ENCODE assay signal across 8 cellular contexts in genomic region chr12:56104815-56105476, GRCh38. TPM values are rescaled to one million over a fixed set of nuclear protein-coding genes. Genes with fewer than 3 reads are reported as not detected.
DNase-seq lines count a peak whose midpoint lies in the region; ATAC-seq and TF ChIP-seq lines count a peak whose summit lies in the region.

No MANE protein-coding gene starts in this region.

- H4K20me1 ChIP-seq in fibroblast of lung (ENCODE audit: control insufficient read depth, extremely low read depth, insufficient read depth, low read length) = no peaks in the 10 kb centered on the region

- peaks cover 11% of the 10 kb centered on the region for H3K4me1 ChIP-seq in A673 (ENCODE audit: insufficient read depth, low read length, poor library complexity, severe bottlenecking)
- H3K4me1 ChIP-seq in fibroblast of lung (ENCODE audit: control insufficient read depth, extremely low read depth, insufficient read depth, low read length) = peaks cover 5% of the 10 kb centered on the region
- H3K4me1 ChIP-seq in neutrophil (ENCODE audit: control insufficient read depth in 1 of 2, insufficient read depth in 1 of 2, low read depth in 1 of 2, low read length in 1 of 2) = peaks cover 16 to 21% of the 10 kb centered on the region in 2 experiments

- no peaks in the 10 kb centered on the region for H3K9me3 ChIP-seq in A673 (ENCODE audit: low read depth, low read length, poor library complexity, severe bottlenecking)
- no peaks in the 10 kb centered on the region for H3K9me3 ChIP-seq in fibroblast of lung (ENCODE audit: control insufficient read depth, insufficient read depth, low read depth, low read length)
- H3K9me3 ChIP-seq in neutrophil = no peaks in the 10 kb centered on the region

- H3K27ac ChIP-seq in A673 (ENCODE audit: low read depth, low read length, poor library complexity, severe bottlenecking) = peak overlapping the region; percentile 94
- H3K27ac ChIP-seq in fibroblast of lung (ENCODE audit: insufficient read depth, low read length) = peak overlapping the region; percentile 92
- H3K27ac ChIP-seq in neutrophil = peak overlapping the region; percentile 83

- peak overlapping the region; percentile 91 for H3K9ac ChIP-seq in fibroblast of lung (ENCODE audit: insufficient read depth, low read length)

- ATAC-seq in GM19035 (IDR thresholded peaks at IDR 0.05; ENCODE audit: unreplicated experiment) = peak; percentile 13
- ATAC-seq in HG03571 (IDR thresholded peaks at IDR 0.05; ENCODE audit: unreplicated experiment) = peak; percentile 2

- no peaks in the 10 kb centered on the region for H3K27me3 Mint-ChIP-seq in activated CD4-positive, alpha-beta memory T cell treated with anti-CD3 and anti-CD28 coated beads, Interleukin-2, amount 10 ng/mL, durations not matched to agents 7 days and 5 days

- H3K27me3 ChIP-seq in A673 (replicated peaks; ENCODE audit: insufficient read depth, low read depth, low read length, poor library complexity) = no peaks in the 10 kb centered on the region
- no peaks in the 10 kb centered on the region for H3K27me3 ChIP-seq in fibroblast of lung (ENCODE audit: control insufficient read depth, insufficient read depth, low read length)
- H3K27me3 ChIP-seq in neutrophil = no peaks in the 10 kb centered on the region

- peaks cover 1% of the 10 kb centered on the region for H3K9me3 Mint-ChIP-seq in activated CD4-positive, alpha-beta memory T cell treated with anti-CD3 and anti-CD28 coated beads, Interleukin-2, amount 10 ng/mL, durations not matched to agents 7 days and 5 days

- no peak for TF ChIP-seq CTCF in A673 (conservative IDR thresholded peaks at IDR 0.05; ENCODE audit: low read depth, low read length)
- no peak for TF ChIP-seq CTCF in fibroblast of lung (conservative IDR thresholded peaks at IDR 0.05 in 1 of 2, IDR thresholded peaks at IDR 0.05 in 1 of 2; ENCODE audit: low read depth in 1 of 2, low read length in 2 of 2)
- TF ChIP-seq CTCF in neutrophil (IDR thresholded peaks at IDR 0.05) = no peak

- H2AFZ ChIP-seq in fibroblast of lung (ENCODE audit: low read length) = peak overlapping the region; percentile 85

- intact Hi-C loops in A673 (cut with micrococcal nuclease; ENCODE audit: unreplicated experiment) = no loop called here

- DNase-seq in A673 (ENCODE audit: low spot score) = peak; percentile 43
- DNase-seq in activated CD4-positive, alpha-beta memory T cell treated with anti-CD3 and anti-CD28 coated beads, Interleukin-2, amount 10 ng/mL, durations not matched to agents 7 days and 5 days = peak; percentile 35
- DNase-seq in fibroblast of lung (ENCODE audit: low read depth in 2 of 2) = no peak
- DNase-seq in T1000 (lab: John Stamatoyannopoulos, UW) = no peak
- DNase-seq in OCI-M2 (lab: John Stamatoyannopoulos, UW; ENCODE audit: unreplicated experiment) = no peak

- peaks cover 53% of the 10 kb centered on the region for H3K4me1 Mint-ChIP-seq in activated CD4-positive, alpha-beta memory T cell treated with anti-CD3 and anti-CD28 coated beads, Interleukin-2, amount 10 ng/mL, durations not matched to agents 7 days and 5 days

- peaks cover 31% of the 10 kb centered on the region for H3K79me2 ChIP-seq in fibroblast of lung (ENCODE audit: control insufficient read depth, insufficient read depth, low read length)

- POLR2A ChIA-PET in A673 (lab: Charles Lee; ENCODE audit: low non-redundant PET) = interaction anchor here (0.6 to 1.7 kb wide), 2 partner anchors 13 to 61 kb away, joined by 3 to 15 read pairs; partner anchors contain the start of genes RPL41 and ZC3H10
- POLR2A ChIA-PET in activated CD4-positive, alpha-beta memory T cell treated with anti-CD3 and anti-CD28 coated beads, Interleukin-2, amount 10 ng/mL, durations not matched to agents 7 days and 5 days (lab: Charles Lee) = interaction anchor here (1.0 to 9.3 kb wide), 27 partner anchors 8 to 524 kb away, joined by 3 to 226 read pairs (median 9); partner anchors contain the start of genes BLOC1S1, CS, DNAJC14 and ERBB3

- H3K4me2 ChIP-seq in fibroblast of lung (ENCODE audit: extremely low read depth, insufficient read depth, low read length) = peak overlapping the region; percentile 76

- H3K36me3 Mint-ChIP-seq in activated CD4-positive, alpha-beta memory T cell treated with anti-CD3 and anti-CD28 coated beads, Interleukin-2, amount 10 ng/mL, durations not matched to agents 7 days and 5 days (ENCODE audit: low read depth) = peaks cover 56% of the 10 kb centered on the region

- no TSS peak for BruUV-seq in A673 (replicated peaks; lab: Mats Ljungman, UMichigan)

- H3K4me3 ChIP-seq in A673 (ENCODE audit: low read depth, low read length, poor library complexity, severe bottlenecking) = peak overlapping the region; percentile 87
- peak overlapping the region; percentile 86 to 98 (median 93) for H3K4me3 ChIP-seq in fibroblast of lung (replicated peaks in 1 of 4; ENCODE audit: control extremely low read depth in 1 of 4, insufficient read depth in 1 of 4, low read depth in 3 of 4, low read length in 4 of 4)
- peak overlapping the region; percentile 73 to 93 for H3K4me3 ChIP-seq in neutrophil (ENCODE audit: low read depth in 1 of 2, low read length in 1 of 2)

- peak overlapping the region; percentile 98 for H3K27ac Mint-ChIP-seq in activated CD4-positive, alpha-beta memory T cell treated with anti-CD3 and anti-CD28 coated beads, Interleukin-2, amount 10 ng/mL, durations not matched to agents 7 days and 5 days

- H3K4me3 Mint-ChIP-seq in activated CD4-positive, alpha-beta memory T cell treated with anti-CD3 and anti-CD28 coated beads, Interleukin-2, amount 10 ng/mL, durations not matched to agents 7 days and 5 days = peak overlapping the region; percentile 99

- CTCF ChIA-PET in A673 (lab: Charles Lee) = interaction anchor here (1.2 to 1.3 kb wide), 2 partner anchors 19 to 58 kb away, joined by 5 to 9 read pairs; no protein-coding TSS in a partner anchor
- CTCF ChIA-PET in activated CD4-positive, alpha-beta memory T cell treated with anti-CD3 and anti-CD28 coated beads, Interleukin-2, amount 10 ng/mL, durations not matched to agents 7 days and 5 days (lab: Charles Lee) = interaction anchor here (0.7 to 6.1 kb wide), 17 partner anchors 13 to 366 kb away, joined by 3 to 60 read pairs (median 4); partner anchors contain the start of genes DNAJC14, ERBB3, RPL41 and SMARCC2

- H3K36me3 ChIP-seq in A673 (ENCODE audit: insufficient read depth, low read length, poor library complexity, severe bottlenecking) = peaks cover 42% of the 10 kb centered on the region
- peaks cover 8% of the 10 kb centered on the region for H3K36me3 ChIP-seq in fibroblast of lung (ENCODE audit: control insufficient read depth, insufficient read depth, low read length)
- peaks cover 14% of the 10 kb centered on the region for H3K36me3 ChIP-seq in neutrophil

RNA-seq across cellular contexts. Expression of gene PA2G4, which starts 0.6 kb away (rescaled TPM):
- 302 and 327 TPM in 2 replicates for total RNA-seq in A673 (2021)
- 100 to 1,000 TPM; 242 to 243 TPM for total RNA-seq in activated CD4-positive, alpha-beta memory T cell treated with anti-CD3 and anti-CD28 coated beads, Interleukin-2, amount 10 ng/mL, durations not matched to agents 7 days and 5 days
- 92.2 and 93.5 TPM in 2 replicates for total RNA-seq in fibroblast of lung
- polyA plus RNA-seq in fibroblast of lung = 202 and 342 TPM in 2 replicates
- 94.2 and 182 TPM in 2 replicates for polyA plus RNA-seq in fibroblast of lung (2012)
- polyA minus RNA-seq in fibroblast of lung (ENCODE audit: low replicate concordance) = 12.2 and 20.4 TPM in 2 replicates

RNA-seq across cellular contexts. Expression of gene RPL41, which starts 11.5 kb away (rescaled TPM):
- total RNA-seq in A673 (2021) (3,332 and 3,475 TPM in 2 replicates), fibroblast of lung (2,664 and 4,175 TPM in 2 replicates)
- total RNA-seq in activated CD4-positive, alpha-beta memory T cell treated with anti-CD3 and anti-CD28 coated beads, Interleukin-2, amount 10 ng/mL, durations not matched to agents 7 days and 5 days = 1,000 to 10,000 TPM; 3,981 to 4,002 TPM
- 6,961 and 9,604 TPM in 2 replicates for polyA plus RNA-seq in fibroblast of lung
- 7,932 and 8,024 TPM in 2 replicates for polyA plus RNA-seq in fibroblast of lung (2012)
- 1,416 and 1,475 TPM in 2 replicates for polyA minus RNA-seq in fibroblast of lung (ENCODE audit: low replicate concordance)

RNA-seq across cellular contexts. Expression of gene ZC3H10, which starts 13.1 kb away (rescaled TPM):
- total RNA-seq in A673 (2021) (11.8 and 14.4 TPM in 2 replicates), fibroblast of lung (5.6 and 7.2 TPM in 2 replicates)
- total RNA-seq in activated CD4-positive, alpha-beta memory T cell treated with anti-CD3 and anti-CD28 coated beads, Interleukin-2, amount 10 ng/mL, durations not matched to agents 7 days and 5 days = 10 to 100 TPM in 1 of 2 experiments, 1 to 10 TPM in 1; 8.0 to 10.3 TPM
- polyA plus RNA-seq in fibroblast of lung = 1.8 and 1.9 TPM in 2 replicates
- polyA plus RNA-seq in fibroblast of lung (2012) = 1.9 and 3.5 TPM in 2 replicates
- polyA minus RNA-seq in fibroblast of lung (ENCODE audit: low replicate concordance) = 2.9 and 4.0 TPM in 2 replicates

RNA-seq across cellular contexts. Expression of gene ESYT1, which starts 23.1 kb away (rescaled TPM):
- total RNA-seq in A673 (2021) = 90.0 and 107 TPM in 2 replicates
- 100 to 1,000 TPM; 266 to 279 TPM for total RNA-seq in activated CD4-positive, alpha-beta memory T cell treated with anti-CD3 and anti-CD28 coated beads, Interleukin-2, amount 10 ng/mL, durations not matched to agents 7 days and 5 days
- 261 and 446 TPM in 2 replicates for total RNA-seq in fibroblast of lung
- 182 and 260 TPM in 2 replicates for polyA plus RNA-seq in fibroblast of lung
- polyA plus RNA-seq in fibroblast of lung (2012) = 135 and 167 TPM in 2 replicates
- polyA minus RNA-seq in fibroblast of lung (ENCODE audit: low replicate concordance) = 837 and 884 TPM in 2 replicates

RNA-seq across cellular contexts. Expression of gene ERBB3, which starts 25.0 kb away (rescaled TPM):
- total RNA-seq in A673 (2021) (0.70 and 2.0 TPM in 2 replicates), fibroblast of lung (0.66 and 1.3 TPM in 2 replicates)
- 1 to 10 TPM; 2.3 to 2.5 TPM for total RNA-seq in activated CD4-positive, alpha-beta memory T cell treated with anti-CD3 and anti-CD28 coated beads, Interleukin-2, amount 10 ng/mL, durations not matched to agents 7 days and 5 days
- 0.59 and 0.92 TPM in 2 replicates for polyA plus RNA-seq in fibroblast of lung
- polyA plus RNA-seq in fibroblast of lung (2012) = 0.56 and 0.96 TPM in 2 replicates
- polyA minus RNA-seq in fibroblast of lung (ENCODE audit: low replicate concordance) = 3.0 TPM in 1 of 2 replicates, not detected in the other

Comparison
In these comparisons a context has a peak if more than half of its experiments do, and no peak if none do; other contexts are left out.
1. DNase-seq: peak in A673 (single experiment) and activated CD4-positive, alpha-beta memory T cell treated with anti-CD3 and anti-CD28 coated beads, Interleukin-2, amount 10 ng/mL, durations not matched to agents 7 days and 5 days (single experiment); none in fibroblast of lung (0 of 2), T1000 (single experiment) and OCI-M2 (single experiment).
2. Peak in every context shown above with its lines, with median percentiles within 50 percentile points of each other: H3K27ac ChIP-seq and H3K4me3 ChIP-seq.